ENCODE assay signal across 9 cellular contexts in genomic region chr6:15421945-15422733, GRCh38.
A peak's percentile ranks its signal among the peaks of the same experiment; 100 is the strongest.
DNase-seq lines count a peak whose midpoint lies in the region; ATAC-seq and TF ChIP-seq lines count a peak whose summit lies in the region.
"Had no signal": no experiment of that assay in that cellular context is flagged by ENCODE, and none has a peak within 500 bp of the region (broad histone marks: within the 10 kb centered on the region; RNA-seq: fewer than 3 reads in every experiment).

No MANE protein-coding gene starts in this region.

- CTCF ChIA-PET in activated CD8-positive, alpha-beta T cell treated with anti-CD3 and anti-CD28 coated beads, Interleukin-2, amount 10 ng/mL, durations not matched to agents 7 days and 5 days (lab: Charles Lee) = interaction anchor here (0.8 to 4.1 kb wide), 18 partner anchors 10 to 711 kb away, joined by 3 to 40 read pairs (median 5); no protein-coding TSS in a partner anchor

- peaks cover 49% of the 10 kb centered on the region for H3K36me3 Mint-ChIP-seq in GM23338 (ENCODE audit: low read depth)
- peaks cover 77% of the 10 kb centered on the region for H3K36me3 Mint-ChIP-seq in activated CD8-positive, alpha-beta T cell treated with anti-CD3 and anti-CD28 coated beads, Interleukin-2, amount 10 ng/mL, durations not matched to agents 7 days and 5 days (ENCODE audit: low read depth)

- H3K9me3 Mint-ChIP-seq in GM23338 = peaks cover 3% of the 10 kb centered on the region; the same call in 2 of the 3 replicates
- H3K9me3 Mint-ChIP-seq in activated CD8-positive, alpha-beta T cell treated with anti-CD3 and anti-CD28 coated beads, Interleukin-2, amount 10 ng/mL, durations not matched to agents 7 days and 5 days (ENCODE audit: insufficient read depth) = peaks cover 22% of the 10 kb centered on the region

- ATAC-seq in GM18498 (IDR thresholded peaks at IDR 0.05; ENCODE audit: unreplicated experiment) = peak; percentile 50
- ATAC-seq in GM23338 = peak; percentile 14
- peak; percentile 69 for ATAC-seq in activated CD8-positive, alpha-beta T cell treated with anti-CD3 and anti-CD28 coated beads, Interleukin-2, amount 10 ng/mL, durations not matched to agents 7 days and 5 days
- no peak for ATAC-seq in HG03039 (IDR thresholded peaks at IDR 0.05; ENCODE audit: unreplicated experiment)

- POLR2A ChIA-PET in activated CD8-positive, alpha-beta T cell treated with anti-CD3 and anti-CD28 coated beads, Interleukin-2, amount 10 ng/mL, durations not matched to agents 7 days and 5 days (lab: Charles Lee) = interaction anchor here (1.0 to 4.7 kb wide), 7 partner anchors 9 to 26 kb away, joined by 3 to 27 read pairs (median 5); no protein-coding TSS in a partner anchor

- no peak overlapping the region for H3K4me3 ChIP-seq in GM23338
- no peak overlapping the region for H3K4me3 ChIP-seq in parathyroid adenoma (ENCODE audit: low read depth, low read length)

- no peak overlapping the region; the same call in 2 of the 3 replicates for H3K4me3 Mint-ChIP-seq in GM23338
- H3K4me3 Mint-ChIP-seq in activated CD8-positive, alpha-beta T cell treated with anti-CD3 and anti-CD28 coated beads, Interleukin-2, amount 10 ng/mL, durations not matched to agents 7 days and 5 days = peak overlapping the region; percentile 61

- peaks cover 100% of the 10 kb centered on the region for H3K79me2 ChIP-seq in GM23338 (replicated peaks; ENCODE audit: insufficient read depth)
- H3K79me2 ChIP-seq in parathyroid adenoma = peaks cover 9% of the 10 kb centered on the region

- H3K36me3 ChIP-seq in GM23338 (ENCODE audit: insufficient read depth) = no peaks in the 10 kb centered on the region
- no peaks in the 10 kb centered on the region for H3K36me3 ChIP-seq in parathyroid adenoma (ENCODE audit: control insufficient read depth, insufficient read depth, low read length)

- 0 out of 2 replicates have a peak overlapping the region, but pooled peaks have one; percentile 30 for H3K4me2 ChIP-seq in GM23338
- H3K4me2 ChIP-seq in parathyroid adenoma (ENCODE audit: low read length) = no peak overlapping the region

- H3K4me1 ChIP-seq in GM23338 (ENCODE audit: insufficient read depth) = peaks cover 87% of the 10 kb centered on the region
- peaks cover 15% of the 10 kb centered on the region for H3K4me1 ChIP-seq in parathyroid adenoma

- DNase-seq in GM23338 (ENCODE audit: low spot score) (no peak), NAMALWA (ENCODE audit: low spot score) (no peak), NCI-H82 treated with DMSO at 0.1 percent for 48 hours (lab: John Stamatoyannopoulos, UW; ENCODE audit: unreplicated experiment) (no peak), NCI-H446 treated with DMSO at 0.1 percent for 48 hours (lab: John Stamatoyannopoulos, UW) (no peak)
- DNase-seq in activated CD8-positive, alpha-beta T cell treated with anti-CD3 and anti-CD28 coated beads, Interleukin-2, amount 10 ng/mL, durations not matched to agents 7 days and 5 days = peak; percentile 66
- DNase-seq: central memory CD4-positive, alpha-beta T cell had no signal

- peaks cover 52% of the 10 kb centered on the region for H3K27me3 Mint-ChIP-seq in GM23338 (ENCODE audit: insufficient read depth, low read depth, poor library complexity)
- H3K27me3 Mint-ChIP-seq in activated CD8-positive, alpha-beta T cell treated with anti-CD3 and anti-CD28 coated beads, Interleukin-2, amount 10 ng/mL, durations not matched to agents 7 days and 5 days (ENCODE audit: low read depth) = no peaks in the 10 kb centered on the region

- H3K9ac ChIP-seq in parathyroid adenoma = no peak overlapping the region

- H2AFZ ChIP-seq in GM23338 = no peak overlapping the region
- peak overlapping the region; percentile 6 for H2AFZ ChIP-seq in parathyroid adenoma

- no peak overlapping the region; the same call in 1 of the 2 replicates for H3K27ac ChIP-seq in GM23338 (ENCODE audit: low read depth)
- peak overlapping the region; percentile 58 for H3K27ac ChIP-seq in parathyroid adenoma

- H3K4me1 Mint-ChIP-seq in GM23338 = peaks cover 84% of the 10 kb centered on the region
- H3K4me1 Mint-ChIP-seq in activated CD8-positive, alpha-beta T cell treated with anti-CD3 and anti-CD28 coated beads, Interleukin-2, amount 10 ng/mL, durations not matched to agents 7 days and 5 days (ENCODE audit: low read depth) = peaks cover 68% of the 10 kb centered on the region

- no peaks in the 10 kb centered on the region for H3K9me2 ChIP-seq in GM23338 (ENCODE audit: insufficient read depth)

- H3F3A ChIP-seq in GM23338 (replicated peaks; ENCODE audit: low read depth) = 0 out of 2 replicates have a peak, but pooled peaks cover 4% of the 10 kb centered on the region

- TF ChIP-seq CTCF in GM23338 (conservative IDR thresholded peaks at IDR 0.05; ENCODE audit: low read depth in 2 of 2) = no peak
- TF ChIP-seq CTCF in parathyroid adenoma (IDR thresholded peaks at IDR 0.05) = no peak

- H4K20me1 ChIP-seq in GM23338 (replicated peaks; ENCODE audit: insufficient read depth) = peaks cover 98% of the 10 kb centered on the region

- no peaks in the 10 kb centered on the region for H3K9me3 ChIP-seq in parathyroid adenoma (ENCODE audit: control insufficient read depth, low read length)

- H3K27me3 ChIP-seq in GM23338 (ENCODE audit: insufficient read depth) = no peaks in the 10 kb centered on the region
- H3K27me3 ChIP-seq in parathyroid adenoma (ENCODE audit: control insufficient read depth, insufficient read depth, low read length) = no peaks in the 10 kb centered on the region

- no peak overlapping the region for H3K27ac Mint-ChIP-seq in GM23338
- H3K27ac Mint-ChIP-seq in activated CD8-positive, alpha-beta T cell treated with anti-CD3 and anti-CD28 coated beads, Interleukin-2, amount 10 ng/mL, durations not matched to agents 7 days and 5 days = peak overlapping the region; percentile 97

TF ChIP-seq in GM23338, 12 proteins besides CTCF, POLR2A, EP300 and RAD21:
- TF ChIP-seq POLR2AphosphoS5 (IDR thresholded peaks at IDR 0.05; ENCODE audit: low read depth) (no peak), ETS1 (IDR thresholded peaks at IDR 0.05) (no peak), REST (IDR thresholded peaks at IDR 0.05; ENCODE audit: unreplicated experiment) (peak; percentile 31)
